In the genomic region with DNA sequence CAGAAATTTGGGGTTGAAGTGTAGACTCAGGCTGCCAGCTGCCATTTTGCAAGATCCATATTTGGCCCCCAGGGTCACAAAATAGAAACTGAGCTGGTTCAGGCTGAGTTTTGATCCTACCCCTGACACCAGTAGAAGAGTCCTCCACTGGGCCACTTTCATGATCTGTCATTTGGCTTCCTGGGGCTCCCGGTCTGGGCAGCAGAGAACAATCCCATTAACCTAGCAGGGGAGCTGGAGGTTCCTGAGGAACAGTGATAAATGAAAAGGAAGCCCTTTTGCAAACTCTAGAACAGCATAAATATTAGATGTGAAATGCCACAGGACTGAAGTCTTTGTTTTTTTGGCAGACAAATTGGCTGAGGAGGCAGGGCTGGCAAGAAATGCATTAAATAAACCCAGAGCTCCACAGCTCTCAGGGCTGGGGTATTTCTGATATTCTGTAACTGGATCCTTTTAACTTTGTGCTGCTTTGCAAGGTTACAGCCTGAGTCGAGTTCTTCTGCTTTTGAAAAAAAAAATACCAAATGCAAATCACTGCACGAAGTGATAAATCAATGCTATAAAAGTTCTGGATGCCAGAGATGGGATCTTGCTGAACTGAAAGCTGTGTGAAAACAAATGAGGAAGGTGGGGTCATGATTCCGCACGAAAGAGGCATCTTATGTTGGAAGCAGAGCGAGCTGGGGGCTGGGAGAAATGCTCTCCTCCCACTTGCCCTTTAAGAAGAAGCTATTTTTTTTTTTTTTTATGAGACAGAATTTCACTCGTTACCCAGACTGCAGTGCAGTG, we compare ENCODE assay signal across 17 cellular contexts.
A peak's percentile ranks its signal among the peaks of the same experiment; 100 is the strongest.
DNase-seq lines count a peak whose midpoint lies in the region; ATAC-seq, FAIRE-seq and TF ChIP-seq lines count a peak whose summit lies in the region.
"Had no signal": no experiment of that assay in that cellular context is flagged by ENCODE, and none has a peak within 500 bp of the region (broad histone marks: within the 10 kb centered on the region; RNA-seq: fewer than 3 reads in every experiment).

No MANE protein-coding gene starts in this region.

- H3K4me1 Mint-ChIP-seq in CD8-positive, alpha-beta memory T cell, result peaks cover 7 to 9% (median 8%) of the 10 kb centered on the region in 3 donors

- CTCF ChIA-PET in CD8-positive, alpha-beta memory T cell (lab: Charles Lee), result no interaction called here

- POLR2A ChIA-PET in CD8-positive, alpha-beta memory T cell (lab: Charles Lee), result no interaction called here

- no peak for TF ChIP-seq POLR2A in GM12892 (IDR thresholded peaks at IDR 0.05; ENCODE audit: low read depth, low read length)

- H3K27ac Mint-ChIP-seq in CD8-positive, alpha-beta memory T cell, result peak overlapping the region in 2 of 8 donors; percentile 47 to 68
- H3K27ac Mint-ChIP-seq: activated naive CD4-positive, alpha-beta T cell treated with anti-CD3 and anti-CD28 coated beads, Interleukin-2, amount 10 ng/mL, durations not matched to agents 7 days and 5 days; stimulated activated naive CD8-positive, alpha-beta T cell treated with anti-CD3 and anti-CD28 coated beads, Interleukin-15, Interleukin-2, amounts not matched to agents 100 ng/mL and 50 ng/mL, for 24 hours had no signal

- no peaks in the 10 kb centered on the region for H3K36me3 ChIP-seq in upper lobe of right lung
- H3K36me3 ChIP-seq in CD8-positive, alpha-beta memory T cell (ENCODE audit: insufficient read depth, low read length), result no peaks in the 10 kb centered on the region
- H3K36me3 ChIP-seq: left ventricle myocardium inferior had no signal

- H3K4me3 ChIP-seq in upper lobe of right lung, result no peak overlapping the region
- H3K4me3 ChIP-seq in CD8-positive, alpha-beta memory T cell (ENCODE audit: low read length), result no peak overlapping the region
- H3K4me3 ChIP-seq: left ventricle myocardium inferior, skin epidermis had no signal

- DNase-seq in AG09319 (ENCODE audit: extremely low read depth, low read depth) (peak; percentile 19), NCI-H69 (lab: John Stamatoyannopoulos, UW) (peak; percentile 3), fibroblast of peridontal ligament (ENCODE audit: extremely low read depth) (peak; percentile 68), omental fat pad (ENCODE audit: low spot score) (no peak), upper lobe of right lung (no peak), amniotic stem cell (lab: John Stamatoyannopoulos, UW) (no peak), GM12892 (ENCODE audit: insufficient read length) (no peak)
- no peak for DNase-seq in CD8-positive, alpha-beta memory T cell
- DNase-seq: activated naive CD4-positive, alpha-beta T cell treated with anti-CD3 and anti-CD28 coated beads, Interleukin-2, amount 10 ng/mL, durations not matched to agents 7 days and 5 days; AML-193; central memory CD4-positive, alpha-beta T cell; DMS153; left ventricle myocardium inferior; NCI-H226; PC-3 had no signal

- H3K27me3 Mint-ChIP-seq in CD8-positive, alpha-beta memory T cell, result peaks cover 1 to 7% of the 10 kb centered on the region in 2 donors

- no peak for FAIRE-seq in GM12892 (lab: Jason Lieb, UNC)

- H3K9me3 Mint-ChIP-seq in CD8-positive, alpha-beta memory T cell, result no peaks in the 10 kb centered on the region
- H3K9me3 Mint-ChIP-seq: activated naive CD4-positive, alpha-beta T cell treated with anti-CD3 and anti-CD28 coated beads, Interleukin-2, amount 10 ng/mL, durations not matched to agents 7 days and 5 days; stimulated activated naive CD8-positive, alpha-beta T cell treated with anti-CD3 and anti-CD28 coated beads, Interleukin-15, Interleukin-2, amounts not matched to agents 100 ng/mL and 50 ng/mL, for 24 hours had no signal

- ATAC-seq in omental fat pad (ENCODE audit: low FRiP score) (peak; percentile 67), upper lobe of right lung (no peak)
- ATAC-seq: PC-3 had no signal

- intact Hi-C loops in upper lobe of right lung (cut with DNase I), result no loop called here

- no peak overlapping the region for H3K27ac ChIP-seq in upper lobe of right lung
- no peak overlapping the region for H3K27ac ChIP-seq in CD8-positive, alpha-beta memory T cell (ENCODE audit: low read depth, low read length)
- H3K27ac ChIP-seq: left ventricle myocardium inferior had no signal

- H3K27me3 ChIP-seq in upper lobe of right lung, result no peaks in the 10 kb centered on the region
- H3K27me3 ChIP-seq in CD8-positive, alpha-beta memory T cell (ENCODE audit: insufficient read depth, low read length, poor library complexity, severe bottlenecking), result no peaks in the 10 kb centered on the region

- H3K36me3 Mint-ChIP-seq in CD8-positive, alpha-beta memory T cell, result no peaks in the 10 kb centered on the region
- H3K36me3 Mint-ChIP-seq: activated naive CD4-positive, alpha-beta T cell treated with anti-CD3 and anti-CD28 coated beads, Interleukin-2, amount 10 ng/mL, durations not matched to agents 7 days and 5 days had no signal

- TF ChIP-seq CTCF in AG09319 (IDR thresholded peaks at IDR 0.05; ENCODE audit: low read depth, low read length) (no peak), omental fat pad (IDR thresholded peaks at IDR 0.05) (no peak), upper lobe of right lung (IDR thresholded peaks at IDR 0.05) (no peak)

- H3K4me3 Mint-ChIP-seq in CD8-positive, alpha-beta memory T cell, result no peak overlapping the region
- H3K4me3 Mint-ChIP-seq: activated naive CD4-positive, alpha-beta T cell treated with anti-CD3 and anti-CD28 coated beads, Interleukin-2, amount 10 ng/mL, durations not matched to agents 7 days and 5 days; stimulated activated naive CD8-positive, alpha-beta T cell treated with anti-CD3 and anti-CD28 coated beads, Interleukin-15, Interleukin-2, amounts not matched to agents 100 ng/mL and 50 ng/mL, for 24 hours had no signal

- H3K4me1 ChIP-seq in upper lobe of right lung, result peaks cover 10% of the 10 kb centered on the region
- peaks cover 8% of the 10 kb centered on the region for H3K4me1 ChIP-seq in CD8-positive, alpha-beta memory T cell (ENCODE audit: insufficient read depth, low read length)

- no peaks in the 10 kb centered on the region for H3K9me3 ChIP-seq in upper lobe of right lung
- H3K9me3 ChIP-seq in CD8-positive, alpha-beta memory T cell (ENCODE audit: low read length), result no peaks in the 10 kb centered on the region
- H3K9me3 ChIP-seq: left ventricle myocardium inferior had no signal

Comparison
In these comparisons a context has a peak if more than half of its experiments do, and no peak if none do; other contexts are left out.
1. DNase-seq: peak in AG09319 (single experiment), NCI-H69 (single experiment) and fibroblast of peridontal ligament (single experiment); none in omental fat pad (single experiment), upper lobe of right lung (single experiment), amniotic stem cell (single experiment), CD8-positive, alpha-beta memory T cell (0 of 5) and GM12892 (single experiment).